1 cellular context compared by ENCODE assay signal in the genomic region with DNA sequence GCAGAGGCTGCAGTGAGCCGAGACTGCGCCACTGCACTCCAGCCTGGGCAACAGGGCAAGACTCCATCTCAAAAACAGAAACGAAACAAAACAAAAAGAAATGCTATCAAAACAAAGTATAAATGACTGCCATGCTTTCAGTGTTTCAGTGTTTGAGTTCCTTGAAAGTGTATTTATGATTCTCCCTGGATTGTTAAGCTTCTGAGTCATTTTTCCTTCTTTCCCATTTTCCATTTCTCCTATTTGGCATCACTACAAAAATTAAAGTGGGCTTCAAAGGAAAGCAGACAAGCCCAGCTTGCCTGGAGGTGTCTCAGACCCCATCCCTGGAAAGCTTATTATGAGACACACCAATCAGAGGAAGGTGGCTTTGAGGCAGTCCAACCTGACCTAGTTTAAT.
TF ChIP-seq lines count a peak whose summit lies in the region.

No MANE protein-coding gene starts in this region.

TF ChIP-seq in WTC11, 78 proteins besides CTCF, POLR2A, EP300 and RAD21 (continued from another document):
- TF ChIP-seq NFYB (CRISPR knock-in tag; conservative IDR thresholded peaks at IDR 0.05; ENCODE audit: low read depth), result no peak
- TF ChIP-seq FOXP4 (CRISPR knock-in tag; IDR thresholded peaks at IDR 0.05), result no peak
- TF ChIP-seq OVOL2 (CRISPR knock-in tag; IDR thresholded peaks at IDR 0.05; ENCODE audit: borderline replicate concordance), result no peak
- no peak for TF ChIP-seq TP53 (CRISPR knock-in tag; IDR thresholded peaks at IDR 0.05)
- TF ChIP-seq, protein P1, sequence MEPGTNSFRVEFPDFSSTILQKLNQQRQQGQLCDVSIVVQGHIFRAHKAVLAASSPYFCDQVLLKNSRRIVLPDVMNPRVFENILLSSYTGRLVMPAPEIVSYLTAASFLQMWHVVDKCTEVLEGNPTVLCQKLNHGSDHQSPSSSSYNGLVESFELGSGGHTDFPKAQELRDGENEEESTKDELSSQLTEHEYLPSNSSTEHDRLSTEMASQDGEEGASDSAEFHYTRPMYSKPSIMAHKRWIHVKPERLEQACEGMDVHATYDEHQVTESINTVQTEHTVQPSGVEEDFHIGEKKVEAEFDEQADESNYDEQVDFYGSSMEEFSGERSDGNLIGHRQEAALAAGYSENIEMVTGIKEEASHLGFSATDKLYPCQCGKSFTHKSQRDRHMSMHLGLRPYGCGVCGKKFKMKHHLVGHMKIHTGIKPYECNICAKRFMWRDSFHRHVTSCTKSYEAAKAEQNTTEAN (CRISPR knock-in tag; IDR thresholded peaks at IDR 0.05), result no peak
- TF ChIP-seq ZNF121 (CRISPR knock-in tag; IDR thresholded peaks at IDR 0.05), result no peak
- TF ChIP-seq USF2 (CRISPR knock-in tag; IDR thresholded peaks at IDR 0.05), result no peak
- no peak for TF ChIP-seq FOXK1 (CRISPR knock-in tag; IDR thresholded peaks at IDR 0.05)
- no peak for TF ChIP-seq EMX1 (CRISPR knock-in tag; IDR thresholded peaks at IDR 0.05)
- TF ChIP-seq, protein P2, sequence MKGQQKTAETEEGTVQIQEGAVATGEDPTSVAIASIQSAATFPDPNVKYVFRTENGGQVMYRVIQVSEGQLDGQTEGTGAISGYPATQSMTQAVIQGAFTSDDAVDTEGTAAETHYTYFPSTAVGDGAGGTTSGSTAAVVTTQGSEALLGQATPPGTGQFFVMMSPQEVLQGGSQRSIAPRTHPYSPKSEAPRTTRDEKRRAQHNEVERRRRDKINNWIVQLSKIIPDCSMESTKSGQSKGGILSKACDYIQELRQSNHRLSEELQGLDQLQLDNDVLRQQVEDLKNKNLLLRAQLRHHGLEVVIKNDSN (CRISPR knock-in tag; IDR thresholded peaks at IDR 0.05), result no peak
- TF ChIP-seq KAT7 (CRISPR knock-in tag; IDR thresholded peaks at IDR 0.05; ENCODE audit: borderline replicate concordance), result no peak
- no peak for TF ChIP-seq SMAD4 (CRISPR knock-in tag; IDR thresholded peaks at IDR 0.05)
- TF ChIP-seq, protein P3, sequence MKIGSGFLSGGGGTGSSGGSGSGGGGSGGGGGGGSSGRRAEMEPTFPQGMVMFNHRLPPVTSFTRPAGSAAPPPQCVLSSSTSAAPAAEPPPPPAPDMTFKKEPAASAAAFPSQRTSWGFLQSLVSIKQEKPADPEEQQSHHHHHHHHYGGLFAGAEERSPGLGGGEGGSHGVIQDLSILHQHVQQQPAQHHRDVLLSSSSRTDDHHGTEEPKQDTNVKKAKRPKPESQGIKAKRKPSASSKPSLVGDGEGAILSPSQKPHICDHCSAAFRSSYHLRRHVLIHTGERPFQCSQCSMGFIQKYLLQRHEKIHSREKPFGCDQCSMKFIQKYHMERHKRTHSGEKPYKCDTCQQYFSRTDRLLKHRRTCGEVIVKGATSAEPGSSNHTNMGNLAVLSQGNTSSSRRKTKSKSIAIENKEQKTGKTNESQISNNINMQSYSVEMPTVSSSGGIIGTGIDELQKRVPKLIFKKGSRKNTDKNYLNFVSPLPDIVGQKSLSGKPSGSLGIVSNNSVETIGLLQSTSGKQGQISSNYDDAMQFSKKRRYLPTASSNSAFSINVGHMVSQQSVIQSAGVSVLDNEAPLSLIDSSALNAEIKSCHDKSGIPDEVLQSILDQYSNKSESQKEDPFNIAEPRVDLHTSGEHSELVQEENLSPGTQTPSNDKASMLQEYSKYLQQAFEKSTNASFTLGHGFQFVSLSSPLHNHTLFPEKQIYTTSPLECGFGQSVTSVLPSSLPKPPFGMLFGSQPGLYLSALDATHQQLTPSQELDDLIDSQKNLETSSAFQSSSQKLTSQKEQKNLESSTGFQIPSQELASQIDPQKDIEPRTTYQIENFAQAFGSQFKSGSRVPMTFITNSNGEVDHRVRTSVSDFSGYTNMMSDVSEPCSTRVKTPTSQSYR (CRISPR knock-in tag; IDR thresholded peaks at IDR 0.05), result no peak
- no peak for TF ChIP-seq ZMAT4 (CRISPR knock-in tag; IDR thresholded peaks at IDR 0.05)
TF ChIP-seq in WTC11: peak in this region for 0.
